Comparison of ENCODE assay signal across 6 cellular contexts in the genomic region with DNA sequence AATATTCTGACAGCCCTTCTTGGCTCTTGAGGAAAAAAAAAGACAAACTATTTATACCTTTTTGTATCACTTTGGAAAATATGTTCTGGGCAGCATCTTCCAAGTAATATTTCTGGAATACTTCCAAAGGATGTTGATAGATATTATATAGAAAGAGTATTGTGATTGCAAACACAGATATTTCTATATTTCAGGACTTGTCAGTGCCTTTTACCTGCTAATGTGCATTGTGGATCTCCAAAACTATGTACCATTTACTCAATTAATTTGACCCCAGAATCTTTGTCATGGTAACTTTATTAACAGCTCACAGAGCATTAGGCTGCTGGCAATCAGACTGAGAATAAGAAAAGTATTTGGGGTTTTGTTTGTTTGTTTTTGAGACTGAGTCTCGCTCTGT.
"Had no signal": no experiment of that assay in that cellular context is flagged by ENCODE, and none has a peak within 500 bp of the region (broad histone marks: within the 10 kb centered on the region; RNA-seq: fewer than 3 reads in every experiment).

No MANE protein-coding gene starts in this region.

- DNase-seq: H9, HCEC 1CT, HFFc6, IMR-90, KBM-7 had no signal

- H3K4me3 ChIP-seq: GM23338 had no signal
